In the genomic region with DNA sequence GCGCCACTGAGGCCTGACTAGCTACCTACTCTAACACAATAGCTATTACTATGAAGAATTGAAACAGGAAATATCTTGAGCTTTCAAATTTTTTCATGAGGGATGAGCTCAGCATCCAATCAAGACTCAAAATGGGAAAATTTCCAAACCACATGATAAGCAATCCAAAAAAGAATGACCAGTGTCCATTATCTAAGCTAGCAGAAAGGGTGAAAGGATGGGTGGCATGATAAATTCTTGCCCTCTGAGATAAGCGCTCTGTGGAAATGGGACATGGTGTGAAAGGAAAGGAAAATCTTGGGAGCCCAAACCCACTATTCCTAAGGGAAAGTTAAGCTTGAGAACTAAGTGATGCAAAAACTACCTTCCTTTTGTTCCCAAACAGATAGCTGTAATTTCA, we compare ENCODE assay signal across 1 cellular context.
TF ChIP-seq lines count a peak whose summit lies in the region.

No MANE protein-coding gene starts in this region.

TF ChIP-seq in SK-N-SH, 30 proteins besides CTCF, POLR2A, EP300 and RAD21 (continued from another document):
- TF ChIP-seq SIN3A (IDR thresholded peaks at IDR 0.05; ENCODE audit: borderline replicate concordance, low read depth, low read length) (no peak), FOSL2 (IDR thresholded peaks at IDR 0.05; ENCODE audit: borderline replicate concordance, low read depth) (peak; percentile 15; the same call in 1 of the 2 replicates), EZH2phosphoT487 (IDR thresholded peaks at IDR 0.05; ENCODE audit: borderline replicate concordance, low read depth) (no peak), FOXM1 (IDR thresholded peaks at IDR 0.05; ENCODE audit: low read depth) (no peak), MXI1 (IDR thresholded peaks at IDR 0.05; ENCODE audit: low read depth, low read length) (no peak), SMC3 (IDR thresholded peaks at IDR 0.05; ENCODE audit: low read depth, low read length) (no peak)
- TF ChIP-seq, protein P1, sequence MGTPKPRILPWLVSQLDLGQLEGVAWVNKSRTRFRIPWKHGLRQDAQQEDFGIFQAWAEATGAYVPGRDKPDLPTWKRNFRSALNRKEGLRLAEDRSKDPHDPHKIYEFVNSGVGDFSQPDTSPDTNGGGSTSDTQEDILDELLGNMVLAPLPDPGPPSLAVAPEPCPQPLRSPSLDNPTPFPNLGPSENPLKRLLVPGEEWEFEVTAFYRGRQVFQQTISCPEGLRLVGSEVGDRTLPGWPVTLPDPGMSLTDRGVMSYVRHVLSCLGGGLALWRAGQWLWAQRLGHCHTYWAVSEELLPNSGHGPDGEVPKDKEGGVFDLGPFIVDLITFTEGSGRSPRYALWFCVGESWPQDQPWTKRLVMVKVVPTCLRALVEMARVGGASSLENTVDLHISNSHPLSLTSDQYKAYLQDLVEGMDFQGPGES (IDR thresholded peaks at IDR 0.05; ENCODE audit: low read depth, low read length), result no peak
